Comparison of ENCODE assay signal across 36 cellular contexts in genomic region chr17:16349461-16349860, GRCh38. TPM values are rescaled to one million over a fixed set of nuclear protein-coding genes. Genes with fewer than 3 reads are reported as not detected.
A peak's percentile ranks its signal among the peaks of the same experiment; 100 is the strongest.
DNase-seq lines count a peak whose midpoint lies in the region; ATAC-seq and TF ChIP-seq lines count a peak whose summit lies in the region.
"Had no signal": no experiment of that assay in that cellular context is flagged by ENCODE, and none has a peak within 500 bp of the region (broad histone marks: within the 10 kb centered on the region; RNA-seq: fewer than 3 reads in every experiment).

No MANE protein-coding gene starts in this region.

- H3K36me3 Mint-ChIP-seq in activated T-cell treated with anti-CD3 and anti-CD28 coated beads, Interleukin-2, amount 50 U/mL, for 24 hours (ENCODE audit: low read depth) = peaks cover 65% of the 10 kb centered on the region
- peaks cover 19% of the 10 kb centered on the region for H3K36me3 Mint-ChIP-seq in activated naive CD8-positive, alpha-beta T cell treated with anti-CD3 and anti-CD28 coated beads for 36 hours

- no peak for TF ChIP-seq EP300 in sigmoid colon (IDR thresholded peaks at IDR 0.05)

- TF ChIP-seq CTCF in sigmoid colon (IDR thresholded peaks at IDR 0.05) = no peak

- peak overlapping the region; percentile 2; the same call in 1 of the 2 replicates for H3K4me3 ChIP-seq in Jurkat, Clone E6-1 (ENCODE audit: low read length)
- H3K4me3 ChIP-seq in sigmoid colon = no peak overlapping the region
- H3K4me3 ChIP-seq: breast epithelium, esophagus squamous epithelium, heart left ventricle, prostate gland, right lobe of liver, upper lobe of left lung had no signal

- no peaks in the 10 kb centered on the region for H3K9me3 Mint-ChIP-seq in activated T-cell treated with anti-CD3 and anti-CD28 coated beads, Interleukin-2, amount 50 U/mL, for 24 hours
- no peaks in the 10 kb centered on the region for H3K9me3 Mint-ChIP-seq in activated naive CD8-positive, alpha-beta T cell treated with anti-CD3 and anti-CD28 coated beads for 36 hours

- no peak for ATAC-seq in sciatic nerve
- ATAC-seq: activated CD4-positive, CD25-positive, alpha-beta regulatory T cell treated with anti-CD3 and anti-CD28 coated beads, Interleukin-2, amount 50 U/mL, for 24 hours; foreskin keratinocyte; heart left ventricle; left ventricle myocardium superior; Panc1; right lobe of liver; SK-N-SH treated with all-trans-retinoic acid at 6 μM for 48 hours had no signal

- peaks cover 28% of the 10 kb centered on the region for H3K4me1 Mint-ChIP-seq in activated T-cell treated with anti-CD3 and anti-CD28 coated beads, Interleukin-2, amount 50 U/mL, for 24 hours (ENCODE audit: low read depth)
- H3K4me1 Mint-ChIP-seq in activated naive CD8-positive, alpha-beta T cell treated with anti-CD3 and anti-CD28 coated beads for 36 hours = peaks cover 21% of the 10 kb centered on the region

- peaks cover 0 to 14% (median 10%) of the 10 kb centered on the region in 4 donors for H3K4me1 ChIP-seq in sigmoid colon
- H3K4me1 ChIP-seq: breast epithelium, prostate gland had no signal

- intact Hi-C loops in sigmoid colon (cut with DNase I) (no loop called here), sciatic nerve (cut with DNase I) (no loop called here)

- H3K27ac ChIP-seq in sigmoid colon = no peak overlapping the region
- H3K27ac ChIP-seq: breast epithelium, esophagus squamous epithelium, foreskin keratinocyte, heart left ventricle, KMS-11, neutrophil, prostate gland, right lobe of liver, upper lobe of left lung had no signal

- H3K27me3 ChIP-seq in sigmoid colon = no peaks in the 10 kb centered on the region
- H3K27me3 ChIP-seq: breast epithelium, right lobe of liver had no signal

- H3K9me3 ChIP-seq in sigmoid colon = no peaks in the 10 kb centered on the region
- H3K9me3 ChIP-seq: breast epithelium, esophagus squamous epithelium, heart left ventricle, neutrophil, prostate gland, right lobe of liver, upper lobe of left lung had no signal

- H3K27me3 Mint-ChIP-seq in activated T-cell treated with anti-CD3 and anti-CD28 coated beads, Interleukin-2, amount 50 U/mL, for 24 hours = no peaks in the 10 kb centered on the region
- H3K27me3 Mint-ChIP-seq in activated naive CD8-positive, alpha-beta T cell treated with anti-CD3 and anti-CD28 coated beads for 36 hours = no peaks in the 10 kb centered on the region

- no peak for TF ChIP-seq POLR2A in sigmoid colon (IDR thresholded peaks at IDR 0.05)

- no peak for DNase-seq in activated T-cell treated with anti-CD3 and anti-CD28 coated beads, Interleukin-2, amount 50 U/mL, for 24 hours
- DNase-seq in activated T-cell treated with anti-CD3 and anti-CD28 coated beads for 4 hours = no peak
- DNase-seq in Jurkat, Clone E6-1 (ENCODE audit: low read depth, low spot score) = peak; percentile 91
- DNase-seq in activated naive CD8-positive, alpha-beta T cell treated with anti-CD3 and anti-CD28 coated beads for 36 hours = peak; percentile 14
- peak; percentile 45 for DNase-seq in sigmoid colon
- DNase-seq in HT-29 (ENCODE audit: low spot score) = no peak
- DNase-seq in HUDEP-2 (lab: John Stamatoyannopoulos, UW; ENCODE audit: unreplicated experiment in 76 of 76) = no peak
- DNase-seq in sciatic nerve (ENCODE audit: low spot score) = no peak
- DNase-seq: activated CD8-positive, alpha-beta memory T cell treated with anti-CD3 and anti-CD28 coated beads for 24 hours; activated naive CD4-positive, alpha-beta T cell; amygdala; Calu3; esophagus squamous epithelium; foreskin keratinocyte; heart left ventricle; kidney; left ventricle myocardium superior; mesendoderm; NCI-H1417 treated with DMSO at 0.1 percent for 48 hours; NCI-H2029 treated with DMSO at 0.1 percent for 48 hours; NCI-H2227 treated with DMSO at 0.1 percent for 48 hours; NCI-H526 treated with DMSO at 0.1 percent for 48 hours; right lobe of liver; Right ventricle myocardium superior; stimulated activated CD4-positive, alpha-beta T cell treated with anti-CD3 and anti-CD28 coated beads, Interleukin-12 subunit alpha, Interleukin-12 subunit beta, amount 100 ng/mL, for 4 hours; stimulated activated CD4-positive, alpha-beta T cell treated with anti-CD3 and anti-CD28 coated beads, Interleukin-4, amount 100 ng/mL, for 24 hours; substantia nigra; upper lobe of left lung had no signal

- peak overlapping the region; percentile 66 for H3K27ac Mint-ChIP-seq in activated T-cell treated with anti-CD3 and anti-CD28 coated beads, Interleukin-2, amount 50 U/mL, for 24 hours
- peak overlapping the region; percentile 73 for H3K27ac Mint-ChIP-seq in activated naive CD8-positive, alpha-beta T cell treated with anti-CD3 and anti-CD28 coated beads for 36 hours
- H3K27ac Mint-ChIP-seq: CD14-positive monocyte had no signal

- H3K36me3 ChIP-seq in sigmoid colon = peaks cover 0 to 11% (median 2%) of the 10 kb centered on the region in 4 donors
- H3K36me3 ChIP-seq: breast epithelium, neutrophil, prostate gland had no signal

- WGBS in sigmoid colon, 2 donors = 91 to 97% methylated on average over 4 of the region's 4 CpGs

- no peak overlapping the region for H3K4me3 Mint-ChIP-seq in activated T-cell treated with anti-CD3 and anti-CD28 coated beads, Interleukin-2, amount 50 U/mL, for 24 hours
- H3K4me3 Mint-ChIP-seq in activated naive CD8-positive, alpha-beta T cell treated with anti-CD3 and anti-CD28 coated beads for 36 hours = no peak overlapping the region
- H3K4me3 Mint-ChIP-seq: CD14-positive monocyte had no signal

RNA-seq across cellular contexts. Expression of gene CENPV, which starts 3.8 kb away (rescaled TPM):
- polyA plus RNA-seq in Jurkat, Clone E6-1 (2012; ENCODE audit: insufficient read depth, insufficient read length) = 218 TPM
- total RNA-seq in activated naive CD8-positive, alpha-beta T cell treated with anti-CD3 and anti-CD28 coated beads for 36 hours = 100 to 1,000 TPM; 145 to 154 TPM
- total RNA-seq in sigmoid colon = 10 to 100 TPM; 12.8 to 23.8 (median 18.2) TPM
- polyA plus RNA-seq in sigmoid colon = 10 to 100 TPM; 42.3 to 62.5 (median 57.6) TPM
- total RNA-seq in HT-29 (2014; rRNA removed; shearing (Covaris generic)) = 124 and 169 TPM in 2 replicates
- 8.7 TPM for total RNA-seq in sciatic nerve

RNA-seq across cellular contexts. Expression of gene UBB, which starts 31.4 kb away (rescaled TPM):
- polyA plus RNA-seq in Jurkat, Clone E6-1 (2012; ENCODE audit: insufficient read depth, insufficient read length) = 940 TPM
- total RNA-seq in activated naive CD8-positive, alpha-beta T cell treated with anti-CD3 and anti-CD28 coated beads for 36 hours = 1,000 to 10,000 TPM; 1,498 to 1,547 TPM
- 1,000 to 10,000 TPM in 3 of 4 donors, 100 to 1,000 TPM in 1; 892 to 1,272 (median 1,168) TPM for total RNA-seq in sigmoid colon
- polyA plus RNA-seq in sigmoid colon = 1,000 to 10,000 TPM in 2 of 3 donors, 100 to 1,000 TPM in 1; 939 to 2,667 (median 2,288) TPM
- total RNA-seq in HT-29 (2014; rRNA removed; shearing (Covaris generic)) = 1,545 and 1,586 TPM in 2 replicates
- total RNA-seq in sciatic nerve = 589 TPM

Comparison
In these comparisons a context has a peak if more than half of its experiments do, and no peak if none do; other contexts are left out.
1. DNase-seq: peak in Jurkat, Clone E6-1 (single experiment), activated naive CD8-positive, alpha-beta T cell treated with anti-CD3 and anti-CD28 coated beads for 36 hours (single experiment) and sigmoid colon (single experiment); none in activated T-cell treated with anti-CD3 and anti-CD28 coated beads, Interleukin-2, amount 50 U/mL, for 24 hours (single experiment), activated T-cell treated with anti-CD3 and anti-CD28 coated beads for 4 hours (single experiment), HT-29 (single experiment), HUDEP-2 (0 of 76) and sciatic nerve (single experiment).